Comparison of ENCODE assay signal across 7 cellular contexts in genomic region chr16:53372942-53373871, GRCh38.
DNase-seq lines count a peak whose midpoint lies in the region; ATAC-seq, FAIRE-seq and TF ChIP-seq lines count a peak whose summit lies in the region.

No MANE protein-coding gene starts in this region.

- no peaks in the 10 kb centered on the region for H3K36me3 ChIP-seq in H1 (ENCODE audit: control insufficient read depth in 2 of 4, insufficient read depth in 4 of 4, low read length in 3 of 4)

- H3K79me1 ChIP-seq in H1 (ENCODE audit: low read depth, low read length): no peaks in the 10 kb centered on the region

- no peaks in the 10 kb centered on the region for H3K23me2 ChIP-seq in H1 (ENCODE audit: low read depth, low read length)

- H2AK5ac ChIP-seq in H1 (ENCODE audit: low read depth, low read length): no peak overlapping the region

- no peak overlapping the region for H3K27ac ChIP-seq in H1 (ENCODE audit: low read depth, low read length)
- peak overlapping the region in 2 of 21 experiments; percentile 24 to 37 for H3K27ac ChIP-seq in skin epidermis

- 0 out of 7 replicates have a peak, but pooled peaks cover 0 to 2% (median 0%) of the 10 kb centered on the region in 4 experiments for H3K4me1 ChIP-seq in H1 (replicated peaks in 1 of 4; ENCODE audit: control insufficient read depth in 3 of 4, insufficient read depth in 4 of 4, low read length in 3 of 4)

- peak overlapping the region; percentile 16; the same call in 1 of the 2 replicates for H2BK5ac ChIP-seq in H1 (ENCODE audit: low read depth, low read length)

- CTCF ChIA-PET in H1 (lab: Charles Lee; ENCODE audit: partially characterized antibody): interaction anchor here (1.3 kb wide), 1 partner anchor 11 kb away, joined by 3 read pairs; no protein-coding TSS in a partner anchor

- H3K9ac ChIP-seq in H1 (replicated peaks in 1 of 4; ENCODE audit: extremely low read depth in 1 of 4, low read depth in 3 of 4, low read length in 3 of 4): no peak overlapping the region; a peak in 1 of 7 replicates

- H4K91ac ChIP-seq in H1 (replicated peaks; ENCODE audit: insufficient read length, low read length): no peak overlapping the region

- 90% methylated on average over 60 of the region's 62 CpGs; no CpG with 5 or more reads in 1 of the 2 experiments for WGBS in H1 (ENCODE audit: extremely low coverage in 1 of 2, insufficient coverage in 1 of 2, insufficient read length in 1 of 2, insufficient replicate concordance in 2 of 2, low coverage in 1 of 2, low lambda C conversion rate in 2 of 2, missing lambda C conversion rate in 1 of 2), 2 experiments

- POLR2A ChIA-PET in H1 (lab: Charles Lee; ENCODE audit: partially characterized antibody): interaction anchor here (1.3 kb wide), 1 partner anchor 56 kb away, joined by 3 read pairs; no protein-coding TSS in a partner anchor

- ATAC-seq in HG03108 (IDR thresholded peaks at IDR 0.05; ENCODE audit: unreplicated experiment): peak; percentile 77

- no peak overlapping the region for H2BK12ac ChIP-seq in H1 (ENCODE audit: low read depth, low read length)

- TF ChIP-seq EP300 in H1 (IDR thresholded peaks at IDR 0.05; ENCODE audit: borderline replicate concordance in 1 of 2, low read depth in 2 of 2, low read length in 2 of 2): no peak

- H2AFZ ChIP-seq in H1 (ENCODE audit: low read length): peak overlapping the region; percentile 45; the same call in 1 of the 2 replicates

- no peak overlapping the region for H4K5ac ChIP-seq in H1 (ENCODE audit: insufficient read length, low read depth, low read length)

- no peak overlapping the region for H2BK120ac ChIP-seq in H1 (replicated peaks; ENCODE audit: low read depth, low read length)

- H3K4me3 ChIP-seq in H1 (ENCODE audit: extremely low read depth in 1 of 4, insufficient read depth in 2 of 4, low read depth in 3 of 4, low read length in 4 of 4): peak overlapping the region in 1 of 4 experiments; percentile 22; a peak in 1 of 8 replicates
- peak overlapping the region; percentile 15 to 51 (median 33) for H3K4me3 ChIP-seq in skin epidermis

- H3K9me3 ChIP-seq in H1 (ENCODE audit: insufficient read depth in 2 of 2, low read depth in 1 of 2, low read length in 1 of 2): no peaks in the 10 kb centered on the region

- H2BK15ac ChIP-seq in H1 (ENCODE audit: low read length): no peak overlapping the region

- FAIRE-seq in H1 (lab: Jason Lieb, UNC): no peak

- no peak for TF ChIP-seq CTCF in H1 (IDR thresholded peaks at IDR 0.05; ENCODE audit: control extremely low read depth in 1 of 3, insufficient read depth in 1 of 3, low read depth in 1 of 3, low read length in 3 of 3)

- peak overlapping the region in 1 of 2 experiments; percentile 35; a peak in 1 of 4 replicates for H3K4me2 ChIP-seq in H1 (ENCODE audit: insufficient read depth in 1 of 2, low read depth in 2 of 2, low read length in 2 of 2)

- H3K79me2 ChIP-seq in H1 (ENCODE audit: control insufficient read depth in 1 of 2, insufficient read depth in 2 of 2, low read length in 2 of 2): no peaks in the 10 kb centered on the region

- no peak overlapping the region for H3K23ac ChIP-seq in H1 (ENCODE audit: insufficient read length)

- H3K56ac ChIP-seq in H1 (replicated peaks; ENCODE audit: insufficient read length, low read depth, low read length): no peak overlapping the region

- H3K4ac ChIP-seq in H1 (replicated peaks; ENCODE audit: insufficient read length, low read depth, low read length): no peak overlapping the region

- no peak for TF ChIP-seq RAD21 in H1 (IDR thresholded peaks at IDR 0.05 in 1 of 2, conservative IDR thresholded peaks at IDR 0.05 in 1 of 2; ENCODE audit: low read depth in 2 of 2, low read length in 2 of 2)

- no peak overlapping the region for H4K8ac ChIP-seq in H1 (ENCODE audit: extremely low read depth, insufficient read depth, low read length)

- no peak overlapping the region for H3K18ac ChIP-seq in H1 (ENCODE audit: extremely low read depth, low read length)

- H3K27me3 ChIP-seq in H1 (replicated peaks in 1 of 4; ENCODE audit: control insufficient read depth in 3 of 4, extremely low read depth in 1 of 4, insufficient read depth in 3 of 4, low read length in 3 of 4): no peaks in the 10 kb centered on the region

- H2BK20ac ChIP-seq in H1 (ENCODE audit: low read length): no peak overlapping the region

- no peak overlapping the region for H3K14ac ChIP-seq in H1 (ENCODE audit: insufficient read length)

- no peaks in the 10 kb centered on the region for H4K20me1 ChIP-seq in H1 (replicated peaks in 1 of 2; ENCODE audit: control insufficient read depth in 1 of 2, insufficient read depth in 2 of 2, low read length in 2 of 2)

- TF ChIP-seq POLR2A in H1 (IDR thresholded peaks at IDR 0.05; ENCODE audit: control extremely low read depth in 1 of 2, low read depth in 2 of 2, low read length in 2 of 2): no peak

- peak; percentile 51 to 64 for DNase-seq in activated CD4-positive, alpha-beta T cell treated with anti-CD3 and anti-CD28 coated beads, Interleukin-2, amount 50 U/mL, for 24 hours (ENCODE audit: low read depth in 1 of 2, low spot score in 1 of 2)
- peak; percentile 38 to 87 for DNase-seq in H1 (ENCODE audit: low read depth in 1 of 2, low spot score in 2 of 2)
- no peak for DNase-seq in HCEC 1CT
- no peak for DNase-seq in GM03348 (ENCODE audit: low spot score)
- DNase-seq in NCI-H2107 treated with DMSO at 0.1 percent for 48 hours (lab: John Stamatoyannopoulos, UW; ENCODE audit: unreplicated experiment): no peak

TF ChIP-seq in H1, 55 proteins besides CTCF, POLR2A, EP300 and RAD21 (continues in another document):
- TF ChIP-seq EGR1 (IDR thresholded peaks at IDR 0.05; ENCODE audit: borderline replicate concordance, low read depth, low read length): no peak
- TF ChIP-seq SIN3A (conservative IDR thresholded peaks at IDR 0.05 in 1 of 2, IDR thresholded peaks at IDR 0.05 in 1 of 2; ENCODE audit: low read depth in 1 of 2, low read length in 2 of 2): no peak

Comparison
In these comparisons a context has a peak if more than half of its experiments do, and no peak if none do; other contexts are left out.
1. DNase-seq: peak in activated CD4-positive, alpha-beta T cell treated with anti-CD3 and anti-CD28 coated beads, Interleukin-2, amount 50 U/mL, for 24 hours (2 of 2) and H1 (2 of 2); none in HCEC 1CT (single experiment), GM03348 (single experiment) and NCI-H2107 treated with DMSO at 0.1 percent for 48 hours (single experiment).